Comparison of ENCODE assay signal across 6 cellular contexts in genomic region chr11:23764285-23764684, GRCh38.
"Had no signal": no experiment of that assay in that cellular context is flagged by ENCODE, and none has a peak within 500 bp of the region (broad histone marks: within the 10 kb centered on the region; RNA-seq: fewer than 3 reads in every experiment).

No MANE protein-coding gene starts in this region.

- H3K4me3 ChIP-seq: K562 had no signal

- DNase-seq: GOT3, H7, HCEC 1CT, IMR-90, KG1 had no signal

- ATAC-seq: K562 had no signal
